ENCODE assay signal across 8 cellular contexts in genomic region chr14:56120091-56120632, GRCh38. TPM values are rescaled to one million over a fixed set of nuclear protein-coding genes. Genes with fewer than 3 reads are reported as not detected.
DNase-seq lines count a peak whose midpoint lies in the region; ATAC-seq, FAIRE-seq and TF ChIP-seq lines count a peak whose summit lies in the region.

No MANE protein-coding gene starts in this region.

- ATAC-seq in A549: peak in 1 of 2 experiments; percentile 25; a peak in 2 of 6 replicates
- peak; percentile 12 for ATAC-seq in sciatic nerve
- ATAC-seq in GM21619 (IDR thresholded peaks at IDR 0.05; ENCODE audit: unreplicated experiment): no peak
- ATAC-seq in GM21381 (IDR thresholded peaks at IDR 0.05; ENCODE audit: unreplicated experiment): no peak
- ATAC-seq in HG03039 (IDR thresholded peaks at IDR 0.05; ENCODE audit: unreplicated experiment): no peak

- CTCF ChIA-PET in A549 (lab: Yijun Ruan, JAX): no interaction called here

- 78% methylated on average over 13 of the region's 13 CpGs for WGBS in A549 (ENCODE audit: missing lambda C conversion rate)

- no peaks in the 10 kb centered on the region for H3K36me3 ChIP-seq in right atrium auricular region

- H3K27ac ChIP-seq in A549 (no peak overlapping the region), VCaP (peak overlapping the region; percentile 96), right atrium auricular region (peak overlapping the region; percentile 84 to 88)

- no peak for FAIRE-seq in A549 (lab: Jason Lieb, UNC)

- intact Hi-C loops in sciatic nerve (cut with DNase I): no loop called here

- TF ChIP-seq RAD21 in A549 (conservative IDR thresholded peaks at IDR 0.05 in 1 of 2, IDR thresholded peaks at IDR 0.05 in 1 of 2): no peak

- H3K9me3 ChIP-seq in A549 (no peaks in the 10 kb centered on the region), right atrium auricular region (no peaks in the 10 kb centered on the region)

- H3K4me2 ChIP-seq in A549: peak overlapping the region; percentile 70; the same call in 1 of the 3 replicates

- TF ChIP-seq POLR2A in A549 (IDR thresholded peaks at IDR 0.05; ENCODE audit: low read length): no peak

- DNase-seq in A549 (ENCODE audit: low read depth in 1 of 2, low spot score in 1 of 2) (no peak), G401 (ENCODE audit: low spot score) (peak; percentile 65), right atrium auricular region (ENCODE audit: low spot score) (no peak), sciatic nerve (ENCODE audit: low spot score) (no peak)

- in situ Hi-C loops in G401 (cut with HindIII; ENCODE audit: low sequenced_read_pairs): no loop called here

- no peak for TF ChIP-seq CTCF in A549 (IDR thresholded peaks at IDR 0.05)
- no peak for TF ChIP-seq CTCF in VCaP (conservative IDR thresholded peaks at IDR 0.05)
- no peak for TF ChIP-seq CTCF in right atrium auricular region (IDR thresholded peaks at IDR 0.05)

- POLR2A ChIA-PET in A549 (lab: Yijun Ruan, JAX): no interaction called here

- TF ChIP-seq EP300 in A549 (IDR thresholded peaks at IDR 0.05): no peak

- H3K4me3 ChIP-seq in A549 (no peak overlapping the region), right atrium auricular region (peak overlapping the region; percentile 57 to 93)

- no peaks in the 10 kb centered on the region for H3K27me3 ChIP-seq in right atrium auricular region

- H3K4me1 ChIP-seq in A549 (0 out of 3 replicates have a peak, but pooled peaks cover 5% of the 10 kb centered on the region), right atrium auricular region (peaks cover 0 to 24% of the 10 kb centered on the region in 2 donors)

TF ChIP-seq in A549, 52 proteins besides CTCF, POLR2A, EP300 and RAD21:
- no peak for TF ChIP-seq NPAS2 (CRISPR knock-in tag; IDR thresholded peaks at IDR 0.05; ENCODE audit: borderline replicate concordance)
- no peak for TF ChIP-seq EHF (CRISPR knock-in tag; IDR thresholded peaks at IDR 0.05)
- no peak for TF ChIP-seq EHMT2 (IDR thresholded peaks at IDR 0.05; ENCODE audit: low read depth)

RNA-seq across cellular contexts. Expression of gene PELI2, which starts 2.0 kb away (rescaled TPM):
- polyA plus RNA-seq in A549 (2011; rRNA removed) (7.2 and 9.8 TPM in 2 replicates), A549 (2017; fragmentation: RNase III; extraction: RNeasy Plus Mini Kit Qiagen cat#74134 plus additional on column Dnase treatment) (0.79 to 1.1 TPM (median 0.93 TPM) in 3 replicates)
- polyA plus RNA-seq in A549 (2012; cell fraction: cytosol; rRNA removed): 1.6 and 2.2 TPM in 2 replicates
- 1.2 and 2.1 TPM in 2 replicates for polyA plus RNA-seq in A549 (2012; cell fraction: nucleus; rRNA removed)
- polyA minus RNA-seq in A549 (2011; rRNA and poly(A)+ RNA removed): 27.8 and 41.4 TPM in 2 replicates
- under 0.01 and 0.10 TPM in 2 replicates for total RNA-seq in G401 (2014; rRNA removed; shearing (Covaris generic))
- total RNA-seq in right atrium auricular region (1 to 10 TPM; 4.4 to 7.0 TPM), sciatic nerve (44.0 TPM)

Comparison
In these comparisons a context has a peak if more than half of its experiments do, and no peak if none do; other contexts are left out.
1. H3K27ac ChIP-seq: peak in VCaP (single experiment) and right atrium auricular region (2 of 2); none in A549 (0 of 2).